ENCODE assay signal across 17 cellular contexts in the genomic region with DNA sequence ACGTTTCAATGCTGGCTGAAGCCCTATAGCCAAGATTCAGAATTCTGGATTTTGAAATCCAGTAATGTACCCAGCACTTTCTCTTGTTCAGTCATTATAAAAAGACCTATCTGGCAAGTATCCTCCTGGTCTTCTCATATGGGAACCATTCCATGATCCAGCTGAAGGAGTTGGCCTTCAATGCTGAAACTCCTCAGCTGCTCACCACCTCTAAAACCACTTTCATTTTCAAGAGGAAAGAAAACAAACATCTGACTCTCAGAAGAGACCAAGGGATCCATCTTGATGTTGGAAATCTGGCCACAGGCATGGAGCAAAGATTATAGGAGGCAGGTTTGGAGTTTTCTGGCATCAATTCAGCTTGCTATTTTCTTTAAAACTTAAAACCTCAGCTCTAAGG.
A peak's percentile ranks its signal among the peaks of the same experiment; 100 is the strongest.
DNase-seq lines count a peak whose midpoint lies in the region; ATAC-seq and TF ChIP-seq lines count a peak whose summit lies in the region.
"Had no signal": no experiment of that assay in that cellular context is flagged by ENCODE, and none has a peak within 500 bp of the region (broad histone marks: within the 10 kb centered on the region; RNA-seq: fewer than 3 reads in every experiment).

No MANE protein-coding gene starts in this region.

- H2AK5ac ChIP-seq in IMR-90 (ENCODE audit: low read depth, low read length) = no peak overlapping the region

- no peaks in the 10 kb centered on the region for H3K9me3 ChIP-seq in IMR-90 (ENCODE audit: control insufficient read depth, insufficient read depth, low read length)
- H3K9me3 ChIP-seq in lower lobe of right lung = no peaks in the 10 kb centered on the region
- H3K9me3 ChIP-seq: BE2C, pancreas, tibial nerve had no signal

- no peak for TF ChIP-seq CTCF in IMR-90 (conservative IDR thresholded peaks at IDR 0.05; ENCODE audit: low read depth, low read length)
- TF ChIP-seq CTCF in astrocyte of the spinal cord (IDR thresholded peaks at IDR 0.05; ENCODE audit: low read depth, low read length) = no peak
- no peak for TF ChIP-seq CTCF in lower lobe of right lung (IDR thresholded peaks at IDR 0.05)
- TF ChIP-seq CTCF in omental fat pad (IDR thresholded peaks at IDR 0.05) = no peak

- no TSS peak for BruUV-seq in IMR-90 (replicated peaks; lab: Mats Ljungman, UMichigan)

- in situ Hi-C loops in IMR-90 (cut with MboI; ENCODE audit: low sequenced_read_pairs) (no loop called here), astrocyte of the spinal cord (cut with HindIII; ENCODE audit: low sequenced_read_pairs) (no loop called here)

- H3K27me3 ChIP-seq in IMR-90 (ENCODE audit: control insufficient read depth, insufficient read depth, low read length) = no peaks in the 10 kb centered on the region
- no peaks in the 10 kb centered on the region for H3K27me3 ChIP-seq in lower lobe of right lung (ENCODE audit: low read depth)
- no peaks in the 10 kb centered on the region for H3K27me3 ChIP-seq in H7 (ENCODE audit: control insufficient read depth, insufficient read depth, low read length)
- H3K27me3 ChIP-seq: BE2C, pancreas, tibial nerve had no signal

- H3K23ac ChIP-seq in IMR-90 (ENCODE audit: low read depth, low read length) = peak overlapping the region; percentile 50; the same call in 1 of the 2 replicates

- H4K91ac ChIP-seq in IMR-90 (ENCODE audit: insufficient read depth, low read depth, low read length) = peak overlapping the region; percentile 71

- H2BK120ac ChIP-seq in IMR-90 (ENCODE audit: low read depth, low read length) = peak overlapping the region; percentile 79

- peak; percentile 35 for DNase-seq in AG08396 (ENCODE audit: low spot score)
- peak; percentile 92 for DNase-seq in IMR-90
- peak; percentile 84 for DNase-seq in astrocyte of the spinal cord (ENCODE audit: low read depth, low spot score)
- no peak for DNase-seq in lower lobe of right lung
- no peak for DNase-seq in omental fat pad (ENCODE audit: low spot score)
- no peak for DNase-seq in H7
- no peak for DNase-seq in SKM-1 (lab: John Stamatoyannopoulos, UW; ENCODE audit: unreplicated experiment)
- DNase-seq: activated CD4-positive, alpha-beta T cell treated with anti-CD3 and anti-CD28 coated beads for 4 hours; activated naive CD8-positive, alpha-beta T cell treated with anti-CD3 and anti-CD28 coated beads for 36 hours; BE2C; NCI-H1417; NCI-H226; pancreas; stimulated activated CD4-positive, alpha-beta T cell treated with anti-CD3 and anti-CD28 coated beads, Interleukin-15, amount 100 ng/mL, for 24 hours had no signal

- peak overlapping the region; percentile 35; the same call in 1 of the 2 replicates for H2BK20ac ChIP-seq in IMR-90 (ENCODE audit: low read depth, low read length)

- POLR2A ChIA-PET in IMR-90 (lab: Charles Lee; ENCODE audit: unreplicated experiment) = no interaction called here

- H2BK5ac ChIP-seq in IMR-90 (ENCODE audit: low read depth, low read length, poor library complexity, severe bottlenecking) = peak overlapping the region; percentile 86

- peak overlapping the region; percentile 98 for H3K18ac ChIP-seq in IMR-90 (ENCODE audit: low read depth, low read length)

- H3K4me2 ChIP-seq in IMR-90 (ENCODE audit: low read depth, low read length) = peak overlapping the region; percentile 65

- H3K79me1 ChIP-seq in IMR-90 (ENCODE audit: low read depth in 1 of 2, low read length in 2 of 2) = peaks cover 19 to 58% of the 10 kb centered on the region in 2 experiments

- H4K8ac ChIP-seq in IMR-90 (ENCODE audit: low read depth in 2 of 2, low read length in 2 of 2) = peak overlapping the region; percentile 56 to 76; a peak in 3 of 4 replicates

- H3K56ac ChIP-seq in IMR-90 (ENCODE audit: extremely low read depth, insufficient read depth, low read length) = 0 out of 2 replicates have a peak overlapping the region, but pooled peaks have one; percentile 35

- H3K9me1 ChIP-seq in IMR-90 (ENCODE audit: insufficient read depth, low read length) = peaks cover 5% of the 10 kb centered on the region; the same call in 1 of the 2 replicates

- CTCF ChIA-PET in IMR-90 (lab: Yijun Ruan, JAX) = interaction anchor here (0.6 to 1.1 kb wide), 4 partner anchors 26 to 289 kb away, joined by 3 to 4 read pairs (median 3); no protein-coding TSS in a partner anchor

- no CpG with 5 or more reads among the region's 1 CpG for WGBS in IMR-90 (ENCODE audit: extremely low coverage in 2 of 2, insufficient read length in 1 of 2), 2 experiments

- no peak for TF ChIP-seq POLR2A in IMR-90 (IDR thresholded peaks at IDR 0.05; ENCODE audit: low read depth, low read length)

- peak overlapping the region; percentile 30 for H3K14ac ChIP-seq in IMR-90 (replicated peaks; ENCODE audit: low read depth, low read length)

- H3K4me3 ChIP-seq in IMR-90 (ENCODE audit: insufficient read depth, low read depth, low read length) (no peak overlapping the region), astrocyte of the spinal cord (ENCODE audit: low read depth, low read length) (no peak overlapping the region), lower lobe of right lung (no peak overlapping the region), H7 (ENCODE audit: insufficient read depth, low read depth, low read length) (no peak overlapping the region)
- H3K4me3 ChIP-seq: GM12878, pancreas, tibial nerve had no signal

- peak overlapping the region; percentile 89; the same call in 1 of the 2 replicates for H3K27ac ChIP-seq in IMR-90 (ENCODE audit: insufficient read depth, low read length)
- no peak overlapping the region for H3K27ac ChIP-seq in lower lobe of right lung
- H3K27ac ChIP-seq: pancreas, tibial nerve had no signal

- H3K9ac ChIP-seq in IMR-90 (ENCODE audit: low read depth, low read length) = peak overlapping the region; percentile 54; the same call in 1 of the 2 replicates

- TF ChIP-seq RAD21 in IMR-90 (IDR thresholded peaks at IDR 0.05; ENCODE audit: low read length) = no peak

- H2AK9ac ChIP-seq in IMR-90 (replicated peaks; ENCODE audit: low read depth, low read length, poor library complexity) = no peak overlapping the region

- dilution Hi-C loops in IMR-90 (cut with HindIII; ENCODE audit: low sequenced_read_pairs, unreplicated experiment) = no loop called here

- peak overlapping the region; percentile 46 for H3K4ac ChIP-seq in IMR-90 (ENCODE audit: low read depth, low read length)

- H4K20me1 ChIP-seq in IMR-90 (ENCODE audit: insufficient read depth, low read length) = peaks cover 6% of the 10 kb centered on the region; the same call in 1 of the 2 replicates

- H3K36me3 ChIP-seq in IMR-90 (ENCODE audit: control insufficient read depth, insufficient read depth, low read length) (no peaks in the 10 kb centered on the region), lower lobe of right lung (no peaks in the 10 kb centered on the region), H7 (replicated peaks; ENCODE audit: control insufficient read depth, insufficient read depth, low read length) (no peaks in the 10 kb centered on the region)
- H3K36me3 ChIP-seq: BE2C, pancreas, tibial nerve had no signal

- intact Hi-C loops in IMR-90 (cut with micrococcal nuclease) (no loop called here), lower lobe of right lung (cut with DNase I) (no loop called here)

- peak overlapping the region; percentile 35; the same call in 2 of the 3 replicates for H2BK15ac ChIP-seq in IMR-90 (ENCODE audit: low read depth, low read length)

- no peak overlapping the region for H2AFZ ChIP-seq in IMR-90 (replicated peaks; ENCODE audit: low read length, poor library complexity)

- ATAC-seq in IMR-90 (ENCODE audit: low read depth) = peak; percentile 41
- ATAC-seq in lower lobe of right lung = peak; percentile 39 to 42
- no peak for ATAC-seq in omental fat pad (ENCODE audit: low FRiP score)
- ATAC-seq in HG03159 (IDR thresholded peaks at IDR 0.05; ENCODE audit: unreplicated experiment) = no peak
- ATAC-seq: GM12878 had no signal

- peaks cover 19% of the 10 kb centered on the region for H3K4me1 ChIP-seq in IMR-90 (ENCODE audit: control insufficient read depth, insufficient read depth, low read length)
- no peaks in the 10 kb centered on the region for H3K4me1 ChIP-seq in lower lobe of right lung
- H3K4me1 ChIP-seq: BE2C, pancreas, tibial nerve had no signal

- H4K5ac ChIP-seq in IMR-90 (ENCODE audit: low read depth, low read length) = peak overlapping the region; percentile 98

TF ChIP-seq in IMR-90, 13 proteins besides CTCF, POLR2A, EP300 and RAD21:
- TF ChIP-seq NFE2L2 (IDR thresholded peaks at IDR 0.05; ENCODE audit: low read depth, low read length) = no peak
- TF ChIP-seq RFX5 (IDR thresholded peaks at IDR 0.05; ENCODE audit: low read depth, low read length) = no peak
- no peak for TF ChIP-seq BHLHE40 (IDR thresholded peaks at IDR 0.05; ENCODE audit: low read depth, low read length)
- TF ChIP-seq, protein P1, sequence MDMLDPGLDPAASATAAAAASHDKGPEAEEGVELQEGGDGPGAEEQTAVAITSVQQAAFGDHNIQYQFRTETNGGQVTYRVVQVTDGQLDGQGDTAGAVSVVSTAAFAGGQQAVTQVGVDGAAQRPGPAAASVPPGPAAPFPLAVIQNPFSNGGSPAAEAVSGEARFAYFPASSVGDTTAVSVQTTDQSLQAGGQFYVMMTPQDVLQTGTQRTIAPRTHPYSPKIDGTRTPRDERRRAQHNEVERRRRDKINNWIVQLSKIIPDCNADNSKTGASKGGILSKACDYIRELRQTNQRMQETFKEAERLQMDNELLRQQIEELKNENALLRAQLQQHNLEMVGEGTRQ (IDR thresholded peaks at IDR 0.05; ENCODE audit: low read depth, low read length) = no peak
- TF ChIP-seq, protein P2, sequence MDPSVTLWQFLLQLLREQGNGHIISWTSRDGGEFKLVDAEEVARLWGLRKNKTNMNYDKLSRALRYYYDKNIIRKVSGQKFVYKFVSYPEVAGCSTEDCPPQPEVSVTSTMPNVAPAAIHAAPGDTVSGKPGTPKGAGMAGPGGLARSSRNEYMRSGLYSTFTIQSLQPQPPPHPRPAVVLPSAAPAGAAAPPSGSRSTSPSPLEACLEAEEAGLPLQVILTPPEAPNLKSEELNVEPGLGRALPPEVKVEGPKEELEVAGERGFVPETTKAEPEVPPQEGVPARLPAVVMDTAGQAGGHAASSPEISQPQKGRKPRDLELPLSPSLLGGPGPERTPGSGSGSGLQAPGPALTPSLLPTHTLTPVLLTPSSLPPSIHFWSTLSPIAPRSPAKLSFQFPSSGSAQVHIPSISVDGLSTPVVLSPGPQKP (IDR thresholded peaks at IDR 0.05; ENCODE audit: borderline replicate concordance, low read depth, low read length) = no peak
- no peak for TF ChIP-seq FOS (IDR thresholded peaks at IDR 0.05; ENCODE audit: low read depth, low read length)
- no peak for TF ChIP-seq RCOR1 (IDR thresholded peaks at IDR 0.05; ENCODE audit: insufficient replicate concordance, low read length)
- no peak for TF ChIP-seq MAFK (IDR thresholded peaks at IDR 0.05; ENCODE audit: low read depth, low read length)
- no peak for TF ChIP-seq CHD1 (IDR thresholded peaks at IDR 0.05; ENCODE audit: low read depth, low read length)
- TF ChIP-seq MXI1 (IDR thresholded peaks at IDR 0.05; ENCODE audit: borderline replicate concordance, low read depth, low read length) = no peak
- no peak for TF ChIP-seq MAZ (IDR thresholded peaks at IDR 0.05; ENCODE audit: borderline replicate concordance, low read depth, low read length)
- TF ChIP-seq SMC3 (IDR thresholded peaks at IDR 0.05; ENCODE audit: low read depth, low read length) = no peak
- TF ChIP-seq CEBPB (IDR thresholded peaks at IDR 0.05; ENCODE audit: low read depth, low read length) = no peak

Comparison
In these comparisons a context has a peak if more than half of its experiments do, and no peak if none do; other contexts are left out.
1. DNase-seq: peak in AG08396 (single experiment), IMR-90 (single experiment) and astrocyte of the spinal cord (single experiment); none in lower lobe of right lung (single experiment), omental fat pad (single experiment), H7 (single experiment) and SKM-1 (single experiment).
2. ATAC-seq: peak in IMR-90 (single experiment) and lower lobe of right lung (2 of 2); none in omental fat pad (single experiment) and HG03159 (single experiment).